Comparison of ENCODE assay signal across 16 cellular contexts in genomic region chr1:206445116-206445515, GRCh38. TPM values are rescaled to one million over a fixed set of nuclear protein-coding genes. Genes with fewer than 3 reads are reported as not detected.
A peak's percentile ranks its signal among the peaks of the same experiment; 100 is the strongest.
DNase-seq lines count a peak whose midpoint lies in the region; ATAC-seq and TF ChIP-seq lines count a peak whose summit lies in the region.
"Had no signal": no experiment of that assay in that cellular context is flagged by ENCODE, and none has a peak within 500 bp of the region (broad histone marks: within the 10 kb centered on the region; RNA-seq: fewer than 3 reads in every experiment).

No MANE protein-coding gene starts in this region.

- H3K36me3 ChIP-seq in fibroblast of lung (ENCODE audit: control insufficient read depth, insufficient read depth, low read length) (peaks cover 3% of the 10 kb centered on the region), mucosa of descending colon (ENCODE audit: low read depth) (no peaks in the 10 kb centered on the region), tibial nerve (peaks cover 0 to 89% (median 3%) of the 10 kb centered on the region in 3 donors)

- peak overlapping the region; percentile 29 for H3K4me2 ChIP-seq in fibroblast of lung (ENCODE audit: extremely low read depth, insufficient read depth, low read length)
- H3K4me2 ChIP-seq: SK-N-SH had no signal

- intact Hi-C loops in mucosa of descending colon (cut with DNase I, micrococcal nuclease) = no loop called here

- H3K27me3 ChIP-seq in fibroblast of lung (ENCODE audit: control insufficient read depth, insufficient read depth, low read length) = no peaks in the 10 kb centered on the region
- no peaks in the 10 kb centered on the region for H3K27me3 ChIP-seq in tibial nerve
- H3K27me3 ChIP-seq: esophagus squamous epithelium, suprapubic skin had no signal

- TF ChIP-seq EP300 in tibial nerve (IDR thresholded peaks at IDR 0.05) = peak; percentile 28 to 68

- no peak for TF ChIP-seq POLR2A in tibial nerve (IDR thresholded peaks at IDR 0.05)

- H3K9me3 ChIP-seq in fibroblast of lung (ENCODE audit: control insufficient read depth, insufficient read depth, low read depth, low read length) (no peaks in the 10 kb centered on the region), mucosa of descending colon (no peaks in the 10 kb centered on the region), tibial nerve (no peaks in the 10 kb centered on the region)
- H3K9me3 ChIP-seq: esophagus squamous epithelium, SK-N-SH, suprapubic skin had no signal

- H3K4me1 ChIP-seq in fibroblast of lung (ENCODE audit: control insufficient read depth, extremely low read depth, insufficient read depth, low read length) = peaks cover 10% of the 10 kb centered on the region
- no peaks in the 10 kb centered on the region for H3K4me1 ChIP-seq in mucosa of descending colon (ENCODE audit: low read depth)
- peaks cover 0 to 50% (median 2%) of the 10 kb centered on the region in 4 donors for H3K4me1 ChIP-seq in tibial nerve

- H3K27ac ChIP-seq in fibroblast of lung (ENCODE audit: insufficient read depth, low read length) (no peak overlapping the region), tibial nerve (peak overlapping the region in 2 of 4 donors; percentile 15 to 58)
- H3K27ac ChIP-seq: suprapubic skin had no signal

- ATAC-seq in mucosa of descending colon = peak; percentile 71
- no peak for ATAC-seq in HG02610 (IDR thresholded peaks at IDR 0.05; ENCODE audit: unreplicated experiment)
- ATAC-seq: naive thymus-derived CD8-positive, alpha-beta T cell had no signal

- H4K20me1 ChIP-seq in fibroblast of lung (ENCODE audit: control insufficient read depth, extremely low read depth, insufficient read depth, low read length) = no peaks in the 10 kb centered on the region

- no peaks in the 10 kb centered on the region for H3K79me2 ChIP-seq in fibroblast of lung (ENCODE audit: control insufficient read depth, insufficient read depth, low read length)

- WGBS in tibial nerve, 2 donors = 18 to 29% methylated on average over 4 of the region's 4 CpGs

- H3K4me3 ChIP-seq in fibroblast of lung (replicated peaks in 1 of 4; ENCODE audit: control extremely low read depth in 1 of 4, insufficient read depth in 1 of 4, low read depth in 3 of 4, low read length in 4 of 4) = no peak overlapping the region
- H3K4me3 ChIP-seq in mucosa of descending colon = no peak overlapping the region
- H3K4me3 ChIP-seq in tibial nerve = no peak overlapping the region
- H3K4me3 ChIP-seq: esophagus squamous epithelium, suprapubic skin had no signal

- no peak overlapping the region for H3K9ac ChIP-seq in fibroblast of lung (ENCODE audit: insufficient read depth, low read length)
- H3K9ac ChIP-seq: SK-N-SH had no signal

- no peak overlapping the region for H2AFZ ChIP-seq in fibroblast of lung (ENCODE audit: low read length)

- peak; percentile 43 for DNase-seq in NCI-H2171 treated with DMSO at 0.1 percent for 48 hours (lab: John Stamatoyannopoulos, UW)
- no peak for DNase-seq in NCI-H2171 (lab: John Stamatoyannopoulos, UW)
- peak; percentile 67 to 70 for DNase-seq in fibroblast of lung (ENCODE audit: low read depth in 2 of 2)
- DNase-seq in mucosa of descending colon = peak in 2 of 3 donors; percentile 36 to 42
- DNase-seq in tibial nerve (ENCODE audit: low spot score in 2 of 2) = peak; percentile 48 to 58
- no peak for DNase-seq in activated CD4-positive, alpha-beta T cell treated with anti-CD3 and anti-CD28 coated beads, Interleukin-2, amount 50 U/mL, for 1 hour
- no peak for DNase-seq in midbrain (lab: John Stamatoyannopoulos, UW)
- DNase-seq: 8988T; activated CD4-positive, alpha-beta T cell treated with anti-CD3 and anti-CD28 coated beads, Interleukin-2, amount 50 U/mL, for 48 hours; cortex of kidney; DND-41; esophagus squamous epithelium; naive thymus-derived CD8-positive, alpha-beta T cell; SK-N-SH had no signal

- TF ChIP-seq CTCF in fibroblast of lung (conservative IDR thresholded peaks at IDR 0.05 in 1 of 2, IDR thresholded peaks at IDR 0.05 in 1 of 2; ENCODE audit: low read depth in 1 of 2, low read length in 2 of 2) (no peak), mucosa of descending colon (IDR thresholded peaks at IDR 0.05) (no peak), tibial nerve (IDR thresholded peaks at IDR 0.05) (no peak)

RNA-seq across cellular contexts. Expression of gene IKBKE, which starts 25.2 kb away (rescaled TPM):
- 9.6 and 10.0 TPM in 2 replicates for total RNA-seq in fibroblast of lung
- 12.4 and 13.1 TPM in 2 replicates for polyA plus RNA-seq in fibroblast of lung
- polyA plus RNA-seq in fibroblast of lung (2012) = 14.2 and 16.1 TPM in 2 replicates
- polyA minus RNA-seq in fibroblast of lung (ENCODE audit: low replicate concordance) = 12.0 and 30.6 TPM in 2 replicates
- 10 to 100 TPM in 2 of 3 donors, 1 to 10 TPM in 1; 9.7 to 24.7 (median 16.4) TPM for total RNA-seq in mucosa of descending colon
- total RNA-seq in tibial nerve = 10 to 100 TPM in 1 of 4 donors, 1 to 10 TPM in 3; 1.5 to 18.0 (median 3.7) TPM

Comparison
In these comparisons a context has a peak if more than half of its experiments do, and no peak if none do; other contexts are left out.
1. DNase-seq: peak in NCI-H2171 treated with DMSO at 0.1 percent for 48 hours (single experiment), fibroblast of lung (2 of 2), mucosa of descending colon (2 of 3) and tibial nerve (2 of 2); none in NCI-H2171 (single experiment), activated CD4-positive, alpha-beta T cell treated with anti-CD3 and anti-CD28 coated beads, Interleukin-2, amount 50 U/mL, for 1 hour (single experiment) and midbrain (single experiment).